In the genomic region with DNA sequence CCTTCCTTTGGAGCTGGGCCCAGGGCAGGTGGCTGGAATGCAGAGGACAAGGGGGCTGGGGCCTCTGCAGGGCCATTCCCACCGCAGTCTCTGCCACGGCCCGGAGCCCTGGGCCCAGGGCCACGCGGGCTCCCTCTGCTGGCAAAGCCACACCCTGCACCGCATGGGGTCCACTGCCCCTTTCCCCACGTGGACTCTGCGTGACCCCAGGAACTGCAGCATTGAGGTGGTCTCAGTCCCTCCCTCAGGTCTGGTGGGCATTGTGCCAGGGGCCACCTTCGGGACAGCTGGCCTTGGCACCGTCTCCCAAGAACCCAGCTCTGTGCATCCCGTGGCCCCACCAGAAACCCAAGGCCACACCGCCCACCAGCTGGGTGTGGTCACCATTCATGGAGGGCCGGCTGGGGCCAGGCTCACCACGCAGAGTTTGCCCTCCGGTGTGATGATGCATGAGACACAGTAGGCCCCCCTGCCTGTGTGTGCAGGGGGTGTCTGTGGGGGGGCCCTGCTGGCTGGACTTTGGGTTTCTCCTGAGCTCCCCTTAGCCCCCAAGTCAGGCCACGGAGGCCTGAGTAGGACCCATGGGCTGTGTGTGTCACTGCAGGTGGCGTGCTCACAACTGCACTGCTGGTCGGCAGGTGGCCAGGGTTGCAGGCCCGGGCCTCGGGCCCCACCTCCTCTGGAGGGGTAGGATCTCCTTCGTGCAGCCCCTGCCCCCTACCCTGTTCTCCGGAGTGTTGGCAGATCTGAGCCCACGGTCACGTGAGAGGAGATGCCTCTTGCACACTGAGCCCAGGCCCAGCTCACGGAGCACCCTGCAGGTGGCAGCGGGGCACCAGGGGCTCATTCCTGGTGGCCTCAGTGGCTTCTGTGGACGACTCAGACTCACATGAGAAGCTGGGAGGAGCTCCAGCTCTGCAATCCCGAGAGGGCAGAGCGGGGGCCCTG, we compare ENCODE assay signal across 1 cellular context.
TF ChIP-seq lines count a peak whose summit lies in the region.

No MANE protein-coding gene starts in this region.

TF ChIP-seq in K562, 482 proteins besides CTCF, POLR2A, EP300 and RAD21 (continued from another document and continues in another):
- TF ChIP-seq, protein P1, sequence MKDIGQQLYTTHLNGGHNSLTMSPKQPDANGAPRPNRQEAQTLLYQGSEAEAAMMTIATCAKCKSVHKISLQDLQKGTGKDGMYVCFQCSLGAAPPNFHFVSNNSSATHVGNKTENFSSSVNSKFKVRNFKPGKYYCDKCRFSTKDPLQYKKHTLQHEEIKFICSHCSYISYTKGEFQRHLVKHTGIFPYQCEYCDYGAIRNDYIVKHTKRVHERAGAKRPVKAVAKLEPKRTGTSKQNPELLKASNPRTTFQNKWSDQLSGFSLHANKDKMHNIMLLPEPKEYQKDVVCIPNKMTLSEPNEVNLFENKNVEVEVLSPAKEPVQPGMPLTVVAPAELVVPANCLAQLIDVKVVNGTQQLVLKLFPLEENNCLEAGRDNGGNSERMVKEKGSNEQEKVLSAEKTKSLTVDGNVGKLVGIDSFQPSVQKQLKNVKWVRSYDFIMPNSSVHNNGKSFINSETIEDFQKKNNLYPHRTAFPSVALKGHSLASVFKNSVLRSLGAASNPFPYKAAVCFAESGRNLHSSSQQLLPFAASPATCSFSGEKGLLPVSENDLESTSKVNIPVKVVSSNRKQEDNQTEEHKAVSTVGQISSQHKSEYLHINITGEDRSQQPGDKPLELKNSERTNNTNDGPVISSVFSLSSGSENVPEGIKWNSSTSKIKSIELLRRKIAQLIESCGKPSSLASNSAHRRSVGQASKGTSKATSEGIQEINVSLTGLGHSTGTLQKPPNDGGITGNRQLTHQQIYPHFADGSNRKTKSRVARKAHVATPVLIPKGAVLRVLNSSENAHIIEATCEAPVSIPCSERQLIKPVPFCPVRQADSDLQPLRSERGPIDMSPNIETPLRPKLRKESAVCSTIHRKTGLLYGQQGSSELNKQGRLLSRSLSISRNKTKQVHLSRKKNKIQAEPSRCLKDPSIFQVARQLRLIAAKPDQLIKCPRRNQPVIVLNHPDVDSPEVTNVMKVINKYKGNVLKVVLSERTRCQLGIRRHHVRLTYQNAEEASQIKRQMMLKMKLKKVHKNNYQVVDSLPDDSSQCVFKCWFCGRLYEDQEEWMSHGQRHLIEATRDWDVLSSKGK (CRISPR knock-in tag; IDR thresholded peaks at IDR 0.05), result no peak
- TF ChIP-seq ZNF699 (CRISPR knock-in tag; IDR thresholded peaks at IDR 0.05; ENCODE audit: insufficient replicate concordance), result no peak
- TF ChIP-seq, protein P2, sequence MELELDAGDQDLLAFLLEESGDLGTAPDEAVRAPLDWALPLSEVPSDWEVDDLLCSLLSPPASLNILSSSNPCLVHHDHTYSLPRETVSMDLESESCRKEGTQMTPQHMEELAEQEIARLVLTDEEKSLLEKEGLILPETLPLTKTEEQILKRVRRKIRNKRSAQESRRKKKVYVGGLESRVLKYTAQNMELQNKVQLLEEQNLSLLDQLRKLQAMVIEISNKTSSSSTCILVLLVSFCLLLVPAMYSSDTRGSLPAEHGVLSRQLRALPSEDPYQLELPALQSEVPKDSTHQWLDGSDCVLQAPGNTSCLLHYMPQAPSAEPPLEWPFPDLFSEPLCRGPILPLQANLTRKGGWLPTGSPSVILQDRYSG (tag; conservative IDR thresholded peaks at IDR 0.05; ENCODE audit: low read depth), result no peak
- TF ChIP-seq, protein P3, sequence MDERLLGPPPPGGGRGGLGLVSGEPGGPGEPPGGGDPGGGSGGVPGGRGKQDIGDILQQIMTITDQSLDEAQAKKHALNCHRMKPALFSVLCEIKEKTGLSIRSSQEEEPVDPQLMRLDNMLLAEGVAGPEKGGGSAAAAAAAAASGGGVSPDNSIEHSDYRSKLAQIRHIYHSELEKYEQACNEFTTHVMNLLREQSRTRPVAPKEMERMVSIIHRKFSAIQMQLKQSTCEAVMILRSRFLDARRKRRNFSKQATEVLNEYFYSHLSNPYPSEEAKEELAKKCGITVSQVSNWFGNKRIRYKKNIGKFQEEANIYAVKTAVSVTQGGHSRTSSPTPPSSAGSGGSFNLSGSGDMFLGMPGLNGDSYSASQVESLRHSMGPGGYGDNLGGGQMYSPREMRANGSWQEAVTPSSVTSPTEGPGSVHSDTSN (CRISPR knock-in tag; IDR thresholded peaks at IDR 0.05; ENCODE audit: low read depth), result no peak
- TF ChIP-seq, protein P3 (tag; conservative IDR thresholded peaks at IDR 0.05; ENCODE audit: low read depth), result no peak
- TF ChIP-seq POU5F1 (IDR thresholded peaks at IDR 0.05; ENCODE audit: borderline replicate concordance, low read depth, low read length, partially characterized antibody), result no peak
- TF ChIP-seq CC2D1A (IDR thresholded peaks at IDR 0.05), result no peak; the same call in 1 of the 2 replicates
- TF ChIP-seq FOXK1 (CRISPR knock-in tag; IDR thresholded peaks at IDR 0.05; ENCODE audit: borderline replicate concordance), result no peak
- TF ChIP-seq NCOA1 (IDR thresholded peaks at IDR 0.05; ENCODE audit: low read depth), result no peak
- TF ChIP-seq, protein P4, sequence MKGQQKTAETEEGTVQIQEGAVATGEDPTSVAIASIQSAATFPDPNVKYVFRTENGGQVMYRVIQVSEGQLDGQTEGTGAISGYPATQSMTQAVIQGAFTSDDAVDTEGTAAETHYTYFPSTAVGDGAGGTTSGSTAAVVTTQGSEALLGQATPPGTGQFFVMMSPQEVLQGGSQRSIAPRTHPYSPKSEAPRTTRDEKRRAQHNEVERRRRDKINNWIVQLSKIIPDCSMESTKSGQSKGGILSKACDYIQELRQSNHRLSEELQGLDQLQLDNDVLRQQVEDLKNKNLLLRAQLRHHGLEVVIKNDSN (CRISPR knock-in tag; IDR thresholded peaks at IDR 0.05), result peak; percentile 70
- TF ChIP-seq ZNF79 (CRISPR knock-in tag; IDR thresholded peaks at IDR 0.05; ENCODE audit: low read depth), result no peak
- TF ChIP-seq YBX1 (IDR thresholded peaks at IDR 0.05), result no peak
- TF ChIP-seq MAZ (CRISPR knock-in tag; conservative IDR thresholded peaks at IDR 0.05 in 1 of 2, IDR thresholded peaks at IDR 0.05 in 1 of 2), result peak; percentile 46 to 79; a peak in 3 of 4 replicates
- TF ChIP-seq TEAD4 (IDR thresholded peaks at IDR 0.05; ENCODE audit: low read length), result no peak
- TF ChIP-seq TEAD4 (CRISPR knock-in tag; IDR thresholded peaks at IDR 0.05; ENCODE audit: borderline replicate concordance), result peak; percentile 63; the same call in 1 of the 2 replicates
- TF ChIP-seq, protein P5, sequence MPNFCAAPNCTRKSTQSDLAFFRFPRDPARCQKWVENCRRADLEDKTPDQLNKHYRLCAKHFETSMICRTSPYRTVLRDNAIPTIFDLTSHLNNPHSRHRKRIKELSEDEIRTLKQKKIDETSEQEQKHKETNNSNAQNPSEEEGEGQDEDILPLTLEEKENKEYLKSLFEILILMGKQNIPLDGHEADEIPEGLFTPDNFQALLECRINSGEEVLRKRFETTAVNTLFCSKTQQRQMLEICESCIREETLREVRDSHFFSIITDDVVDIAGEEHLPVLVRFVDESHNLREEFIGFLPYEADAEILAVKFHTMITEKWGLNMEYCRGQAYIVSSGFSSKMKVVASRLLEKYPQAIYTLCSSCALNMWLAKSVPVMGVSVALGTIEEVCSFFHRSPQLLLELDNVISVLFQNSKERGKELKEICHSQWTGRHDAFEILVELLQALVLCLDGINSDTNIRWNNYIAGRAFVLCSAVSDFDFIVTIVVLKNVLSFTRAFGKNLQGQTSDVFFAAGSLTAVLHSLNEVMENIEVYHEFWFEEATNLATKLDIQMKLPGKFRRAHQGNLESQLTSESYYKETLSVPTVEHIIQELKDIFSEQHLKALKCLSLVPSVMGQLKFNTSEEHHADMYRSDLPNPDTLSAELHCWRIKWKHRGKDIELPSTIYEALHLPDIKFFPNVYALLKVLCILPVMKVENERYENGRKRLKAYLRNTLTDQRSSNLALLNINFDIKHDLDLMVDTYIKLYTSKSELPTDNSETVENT (CRISPR knock-in tag; IDR thresholded peaks at IDR 0.05), result no peak
- peak in 1 of 2 experiments; percentile 87; a peak in 2 of 4 replicates for TF ChIP-seq HDAC1 (IDR thresholded peaks at IDR 0.05)
- TF ChIP-seq KHSRP (IDR thresholded peaks at IDR 0.05), result no peak
- TF ChIP-seq, protein P6, sequence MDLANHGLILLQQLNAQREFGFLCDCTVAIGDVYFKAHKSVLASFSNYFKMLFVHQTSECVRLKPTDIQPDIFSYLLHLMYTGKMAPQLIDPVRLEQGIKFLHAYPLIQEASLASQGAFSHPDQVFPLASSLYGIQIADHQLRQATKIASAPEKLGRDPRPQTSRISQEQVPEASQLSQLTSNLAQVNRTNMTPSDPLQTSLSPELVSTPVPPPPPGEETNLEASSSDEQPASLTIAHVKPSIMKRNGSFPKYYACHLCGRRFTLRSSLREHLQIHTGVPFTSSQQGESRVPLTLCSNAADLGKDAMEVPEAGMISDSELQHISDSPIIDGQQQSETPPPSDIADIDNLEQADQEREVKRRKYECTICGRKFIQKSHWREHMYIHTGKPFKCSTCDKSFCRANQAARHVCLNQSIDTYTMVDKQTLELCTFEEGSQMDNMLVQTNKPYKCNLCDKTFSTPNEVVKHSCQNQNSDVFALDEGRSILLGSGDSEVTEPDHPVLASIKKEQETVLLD (IDR thresholded peaks at IDR 0.05), result peak; percentile 88
- no peak for TF ChIP-seq PTRF (tag; IDR thresholded peaks at IDR 0.05)
- no peak for TF ChIP-seq TCF7 (IDR thresholded peaks at IDR 0.05; ENCODE audit: borderline replicate concordance)
- TF ChIP-seq, protein P7, sequence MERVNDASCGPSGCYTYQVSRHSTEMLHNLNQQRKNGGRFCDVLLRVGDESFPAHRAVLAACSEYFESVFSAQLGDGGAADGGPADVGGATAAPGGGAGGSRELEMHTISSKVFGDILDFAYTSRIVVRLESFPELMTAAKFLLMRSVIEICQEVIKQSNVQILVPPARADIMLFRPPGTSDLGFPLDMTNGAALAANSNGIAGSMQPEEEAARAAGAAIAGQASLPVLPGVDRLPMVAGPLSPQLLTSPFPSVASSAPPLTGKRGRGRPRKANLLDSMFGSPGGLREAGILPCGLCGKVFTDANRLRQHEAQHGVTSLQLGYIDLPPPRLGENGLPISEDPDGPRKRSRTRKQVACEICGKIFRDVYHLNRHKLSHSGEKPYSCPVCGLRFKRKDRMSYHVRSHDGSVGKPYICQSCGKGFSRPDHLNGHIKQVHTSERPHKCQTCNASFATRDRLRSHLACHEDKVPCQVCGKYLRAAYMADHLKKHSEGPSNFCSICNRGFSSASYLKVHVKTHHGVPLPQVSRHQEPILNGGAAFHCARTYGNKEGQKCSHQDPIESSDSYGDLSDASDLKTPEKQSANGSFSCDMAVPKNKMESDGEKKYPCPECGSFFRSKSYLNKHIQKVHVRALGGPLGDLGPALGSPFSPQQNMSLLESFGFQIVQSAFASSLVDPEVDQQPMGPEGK (CRISPR knock-in tag; IDR thresholded peaks at IDR 0.05; ENCODE audit: borderline replicate concordance), result no peak
- TF ChIP-seq YY1 (IDR thresholded peaks at IDR 0.05; ENCODE audit: borderline replicate concordance in 1 of 3, control insufficient read depth in 1 of 3, extremely low read depth in 1 of 3, insufficient read depth in 3 of 3, insufficient read length in 1 of 3, insufficient replicate concordance in 2 of 3, low read depth in 1 of 3, low read length in 2 of 3), result peak in 2 of 3 experiments; percentile 23 to 54
- peak; percentile 76; the same call in 1 of the 2 replicates for TF ChIP-seq ZNF12 (CRISPR knock-in tag; IDR thresholded peaks at IDR 0.05)
- no peak for TF ChIP-seq ZC3H11A (IDR thresholded peaks at IDR 0.05; ENCODE audit: low read depth, low read length)
- TF ChIP-seq ZNF696 (CRISPR knock-in tag; conservative IDR thresholded peaks at IDR 0.05), result no peak
- TF ChIP-seq ZBTB1 (CRISPR knock-in tag; IDR thresholded peaks at IDR 0.05; ENCODE audit: borderline replicate concordance, low read depth), result peak; percentile 75
- TF ChIP-seq HNRNPH1 (optimal IDR thresholded peaks at IDR 0.05; ENCODE audit: low read depth, low read length), result no peak
- TF ChIP-seq NCOA4 (IDR thresholded peaks at IDR 0.05; ENCODE audit: partially characterized antibody), result no peak
- no peak for TF ChIP-seq RBM14 (IDR thresholded peaks at IDR 0.05; ENCODE audit: borderline replicate concordance, insufficient read depth, low read depth, low read length)
- peak; percentile 66; the same call in 1 of the 2 replicates for TF ChIP-seq SRSF1 (IDR thresholded peaks at IDR 0.05; ENCODE audit: low read depth, low read length)
- TF ChIP-seq E2F3 (CRISPR knock-in tag; IDR thresholded peaks at IDR 0.05), result 0 out of 2 replicates have a peak, but pooled peaks have one; percentile 12
- TF ChIP-seq, protein P8, sequence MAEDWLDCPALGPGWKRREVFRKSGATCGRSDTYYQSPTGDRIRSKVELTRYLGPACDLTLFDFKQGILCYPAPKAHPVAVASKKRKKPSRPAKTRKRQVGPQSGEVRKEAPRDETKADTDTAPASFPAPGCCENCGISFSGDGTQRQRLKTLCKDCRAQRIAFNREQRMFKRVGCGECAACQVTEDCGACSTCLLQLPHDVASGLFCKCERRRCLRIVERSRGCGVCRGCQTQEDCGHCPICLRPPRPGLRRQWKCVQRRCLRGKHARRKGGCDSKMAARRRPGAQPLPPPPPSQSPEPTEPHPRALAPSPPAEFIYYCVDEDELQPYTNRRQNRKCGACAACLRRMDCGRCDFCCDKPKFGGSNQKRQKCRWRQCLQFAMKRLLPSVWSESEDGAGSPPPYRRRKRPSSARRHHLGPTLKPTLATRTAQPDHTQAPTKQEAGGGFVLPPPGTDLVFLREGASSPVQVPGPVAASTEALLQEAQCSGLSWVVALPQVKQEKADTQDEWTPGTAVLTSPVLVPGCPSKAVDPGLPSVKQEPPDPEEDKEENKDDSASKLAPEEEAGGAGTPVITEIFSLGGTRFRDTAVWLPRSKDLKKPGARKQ (CRISPR knock-in tag; IDR thresholded peaks at IDR 0.05), result no peak
- TF ChIP-seq, protein P9, sequence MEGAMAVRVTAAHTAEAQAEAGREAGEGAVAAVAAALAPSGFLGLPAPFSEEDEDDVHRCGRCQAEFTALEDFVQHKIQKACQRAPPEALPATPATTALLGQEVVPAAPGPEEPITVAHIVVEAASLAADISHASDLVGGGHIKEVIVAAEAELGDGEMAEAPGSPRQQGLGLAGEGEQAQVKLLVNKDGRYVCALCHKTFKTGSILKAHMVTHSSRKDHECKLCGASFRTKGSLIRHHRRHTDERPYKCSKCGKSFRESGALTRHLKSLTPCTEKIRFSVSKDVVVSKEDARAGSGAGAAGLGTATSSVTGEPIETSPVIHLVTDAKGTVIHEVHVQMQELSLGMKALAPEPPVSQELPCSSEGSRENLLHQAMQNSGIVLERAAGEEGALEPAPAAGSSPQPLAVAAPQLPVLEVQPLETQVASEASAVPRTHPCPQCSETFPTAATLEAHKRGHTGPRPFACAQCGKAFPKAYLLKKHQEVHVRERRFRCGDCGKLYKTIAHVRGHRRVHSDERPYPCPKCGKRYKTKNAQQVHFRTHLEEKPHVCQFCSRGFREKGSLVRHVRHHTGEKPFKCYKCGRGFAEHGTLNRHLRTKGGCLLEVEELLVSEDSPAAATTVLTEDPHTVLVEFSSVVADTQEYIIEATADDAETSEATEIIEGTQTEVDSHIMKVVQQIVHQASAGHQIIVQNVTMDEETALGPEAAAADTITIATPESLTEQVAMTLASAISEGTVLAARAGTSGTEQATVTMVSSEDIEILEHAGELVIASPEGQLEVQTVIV (CRISPR knock-in tag; IDR thresholded peaks at IDR 0.05; ENCODE audit: borderline replicate concordance), result no peak
- no peak for TF ChIP-seq TAF7 (tag; IDR thresholded peaks at IDR 0.05)
- no peak for TF ChIP-seq C11orf30 (IDR thresholded peaks at IDR 0.05; ENCODE audit: low read depth)
- TF ChIP-seq, protein P10, sequence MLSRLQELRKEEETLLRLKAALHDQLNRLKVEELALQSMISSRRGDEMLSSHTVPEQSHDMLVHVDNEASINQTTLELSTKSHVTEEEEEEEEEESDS (CRISPR knock-in tag; IDR thresholded peaks at IDR 0.05), result no peak
